7 cellular contexts compared by ENCODE assay signal in genomic region chr1:108691886-108692723, GRCh38.
DNase-seq lines count a peak whose midpoint lies in the region; ATAC-seq and TF ChIP-seq lines count a peak whose summit lies in the region.

A gene with protein sequence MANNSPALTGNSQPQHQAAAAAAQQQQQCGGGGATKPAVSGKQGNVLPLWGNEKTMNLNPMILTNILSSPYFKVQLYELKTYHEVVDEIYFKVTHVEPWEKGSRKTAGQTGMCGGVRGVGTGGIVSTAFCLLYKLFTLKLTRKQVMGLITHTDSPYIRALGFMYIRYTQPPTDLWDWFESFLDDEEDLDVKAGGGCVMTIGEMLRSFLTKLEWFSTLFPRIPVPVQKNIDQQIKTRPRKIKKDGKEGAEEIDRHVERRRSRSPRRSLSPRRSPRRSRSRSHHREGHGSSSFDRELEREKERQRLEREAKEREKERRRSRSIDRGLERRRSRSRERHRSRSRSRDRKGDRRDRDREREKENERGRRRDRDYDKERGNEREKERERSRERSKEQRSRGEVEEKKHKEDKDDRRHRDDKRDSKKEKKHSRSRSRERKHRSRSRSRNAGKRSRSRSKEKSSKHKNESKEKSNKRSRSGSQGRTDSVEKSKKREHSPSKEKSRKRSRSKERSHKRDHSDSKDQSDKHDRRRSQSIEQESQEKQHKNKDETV (plus strand): TSS chr1:108692310. CDS start chr1:108692592, 282 bp downstream.

- peak within 1 kb of the TSS; percentile 96 for H3K4me3 ChIP-seq in retinal pigment epithelial cell (ENCODE audit: low read length)

- ATAC-seq in GM18505 (IDR thresholded peaks at IDR 0.05; ENCODE audit: unreplicated experiment) (peak; percentile 92), HG02970 (IDR thresholded peaks at IDR 0.05; ENCODE audit: low FRiP score, unreplicated experiment) (peak; percentile 93)

- TF ChIP-seq CTCF in retinal pigment epithelial cell (conservative IDR thresholded peaks at IDR 0.05; ENCODE audit: low read depth, low read length) = no peak

- DNase-seq in NCI-H1930 (lab: John Stamatoyannopoulos, UW) = peak; percentile 82 to 87
- peak; percentile 90 for DNase-seq in T-helper 9 cell
- peak; percentile 97 for DNase-seq in astrocyte of the hippocampus (ENCODE audit: low read depth, low spot score)
- peak; percentile 91 to 93 for DNase-seq in hippocampal formation (lab: John Stamatoyannopoulos, UW)
- DNase-seq in retinal pigment epithelial cell (ENCODE audit: low read depth) = peak; percentile 70

- peak; percentile 98 for TF ChIP-seq POLR2A in GM18505 (IDR thresholded peaks at IDR 0.05; ENCODE audit: borderline replicate concordance, extremely low read depth, insufficient read depth, insufficient read length)

Comparison
In these comparisons a context has a peak if more than half of its experiments do, and no peak if none do; other contexts are left out.
1. Peak in every context shown above with its lines: DNase-seq, ATAC-seq and H3K4me3 ChIP-seq.